1 cellular context compared by ENCODE assay signal in genomic region chr12:66695130-66695529, GRCh38.
TF ChIP-seq lines count a peak whose summit lies in the region.

No MANE protein-coding gene starts in this region.

TF ChIP-seq in HEK293, 187 proteins besides CTCF, POLR2A, EP300 and RAD21 (continued from another document):
- no peak for TF ChIP-seq ZNF596 (tag by site-specific recombination; IDR thresholded peaks at IDR 0.05)
- no peak for TF ChIP-seq ZNF76 (tag by site-specific recombination; IDR thresholded peaks at IDR 0.05; ENCODE audit: borderline replicate concordance, low read depth)
- TF ChIP-seq PRDM10 (tag by site-specific recombination; IDR thresholded peaks at IDR 0.05), result peak; percentile 92
- TF ChIP-seq ZNF501 (tag by site-specific recombination; IDR thresholded peaks at IDR 0.05), result no peak
- TF ChIP-seq KLF8 (tag by site-specific recombination; IDR thresholded peaks at IDR 0.05), result no peak
- no peak for TF ChIP-seq ZNF623 (tag by site-specific recombination; IDR thresholded peaks at IDR 0.05)
TF ChIP-seq in HEK293: peak in this region for 2.
